ENCODE assay signal across 13 cellular contexts in genomic region chr15:85642054-85642692, GRCh38.
A peak's percentile ranks its signal among the peaks of the same experiment; 100 is the strongest.
DNase-seq lines count a peak whose midpoint lies in the region; ATAC-seq and TF ChIP-seq lines count a peak whose summit lies in the region.
"Had no signal": no experiment of that assay in that cellular context is flagged by ENCODE, and none has a peak within 500 bp of the region (broad histone marks: within the 10 kb centered on the region; RNA-seq: fewer than 3 reads in every experiment).

No MANE protein-coding gene starts in this region.

- H3K4me1 Mint-ChIP-seq in activated T-helper 17 cell treated with anti-CD3 and anti-CD28 coated beads, Interleukin-2, amount 50 U/mL, for 72 hours, result peaks cover 34% of the 10 kb centered on the region

- H3K4me3 Mint-ChIP-seq in activated T-helper 17 cell treated with anti-CD3 and anti-CD28 coated beads, Interleukin-2, amount 50 U/mL, for 72 hours, result no peak overlapping the region
- H3K4me3 Mint-ChIP-seq: CD8-positive, alpha-beta memory T cell; immature natural killer cell had no signal

- 54% methylated on average over 5 of the region's 5 CpGs for WGBS in suprapubic skin

- H3K4me1 ChIP-seq in muscle layer of duodenum (ENCODE audit: control insufficient read depth in 1 of 2, insufficient read depth in 2 of 2, low read length in 2 of 2), result peaks cover 17 to 38% of the 10 kb centered on the region in 2 donors
- H3K4me1 ChIP-seq in suprapubic skin, result peaks cover 54% of the 10 kb centered on the region

- H3K9me3 ChIP-seq in muscle layer of duodenum (ENCODE audit: control insufficient read depth in 1 of 2, low read length in 2 of 2) (no peaks in the 10 kb centered on the region), suprapubic skin (no peaks in the 10 kb centered on the region)

- peak overlapping the region; percentile 11 for H3K4me3 ChIP-seq in fibroblast of pulmonary artery (replicated peaks; ENCODE audit: low read depth, low read length)
- peak overlapping the region; percentile 37 to 42 for H3K4me3 ChIP-seq in muscle layer of duodenum (ENCODE audit: low read depth in 1 of 2, low read length in 2 of 2)
- H3K4me3 ChIP-seq in suprapubic skin, result peak overlapping the region; percentile 7

- H3K27ac Mint-ChIP-seq in activated T-helper 17 cell treated with anti-CD3 and anti-CD28 coated beads, Interleukin-2, amount 50 U/mL, for 72 hours, result peak overlapping the region; percentile 18

- no peak for TF ChIP-seq POLR2A in suprapubic skin (IDR thresholded peaks at IDR 0.05)

- no peaks in the 10 kb centered on the region for H3K27me3 Mint-ChIP-seq in activated T-helper 17 cell treated with anti-CD3 and anti-CD28 coated beads, Interleukin-2, amount 50 U/mL, for 72 hours
- H3K27me3 Mint-ChIP-seq: CD8-positive, alpha-beta memory T cell had no signal

- peak overlapping the region; percentile 90 for H3K27ac ChIP-seq in muscle layer of duodenum (ENCODE audit: low read length)
- peak overlapping the region; percentile 83 for H3K27ac ChIP-seq in suprapubic skin
- H3K27ac ChIP-seq: brain microvascular endothelial cell had no signal

- ATAC-seq in activated T-helper 17 cell treated with anti-CD3 and anti-CD28 coated beads, Interleukin-2, amount 50 U/mL, for 72 hours (replicated peaks), result no peak
- ATAC-seq in GM18861 (IDR thresholded peaks at IDR 0.05; ENCODE audit: unreplicated experiment), result no peak

- H3K27me3 ChIP-seq in muscle layer of duodenum (ENCODE audit: low read depth, low read length), result no peaks in the 10 kb centered on the region
- no peaks in the 10 kb centered on the region for H3K27me3 ChIP-seq in suprapubic skin
- H3K27me3 ChIP-seq: brain microvascular endothelial cell had no signal

- TF ChIP-seq CTCF in fibroblast of pulmonary artery (IDR thresholded peaks at IDR 0.05; ENCODE audit: low read length, missing control alignments) (no peak), suprapubic skin (IDR thresholded peaks at IDR 0.05) (no peak)

- no peaks in the 10 kb centered on the region for H3K9me3 Mint-ChIP-seq in activated T-helper 17 cell treated with anti-CD3 and anti-CD28 coated beads, Interleukin-2, amount 50 U/mL, for 72 hours
- H3K9me3 Mint-ChIP-seq: CD8-positive, alpha-beta memory T cell; immature natural killer cell had no signal

- no peak for TF ChIP-seq EP300 in suprapubic skin (IDR thresholded peaks at IDR 0.05)

- DNase-seq in fibroblast of pulmonary artery (ENCODE audit: low read depth) (no peak), suprapubic skin (ENCODE audit: low spot score in 2 of 2) (no peak), anterior cingulate cortex (lab: John Stamatoyannopoulos, UW) (no peak), NCI-H2227 (lab: John Stamatoyannopoulos, UW; ENCODE audit: unreplicated experiment) (no peak)
- DNase-seq in activated T-cell treated with anti-CD3 and anti-CD28 coated beads, Interleukin-2, amount 50 U/mL, for 48 hours, result no peak
- DNase-seq: activated CD8-positive, alpha-beta memory T cell treated with anti-CD3 and anti-CD28 coated beads, Interleukin-2, amount 50 U/mL, for 48 hours; brain microvascular endothelial cell; CD8-positive, alpha-beta memory T cell; immature natural killer cell; NCI-H1048 had no signal

- H3K36me3 ChIP-seq in muscle layer of duodenum (ENCODE audit: control insufficient read depth in 1 of 2, insufficient read depth in 2 of 2, low read length in 2 of 2), result peaks cover 9 to 27% of the 10 kb centered on the region in 2 donors
- H3K36me3 ChIP-seq in suprapubic skin, result peaks cover 30% of the 10 kb centered on the region

- peaks cover 88% of the 10 kb centered on the region for H3K36me3 Mint-ChIP-seq in activated T-helper 17 cell treated with anti-CD3 and anti-CD28 coated beads, Interleukin-2, amount 50 U/mL, for 72 hours (ENCODE audit: low read depth)
